In genomic region chr14:104732355-104732804, GRCh38 we compare ENCODE assay signal across 11 cellular contexts. TPM values are rescaled to one million over a fixed set of nuclear protein-coding genes. Genes with fewer than 3 reads are reported as not detected.
A peak's percentile ranks its signal among the peaks of the same experiment; 100 is the strongest.
DNase-seq lines count a peak whose midpoint lies in the region; ATAC-seq lines count a peak whose summit lies in the region.
"Had no signal": no experiment of that assay in that cellular context is flagged by ENCODE, and none has a peak within 500 bp of the region (broad histone marks: within the 10 kb centered on the region; RNA-seq: fewer than 3 reads in every experiment).

No MANE protein-coding gene starts in this region.

- no peak overlapping the region for H3K4me3 ChIP-seq in mesenchymal stem cell (ENCODE audit: insufficient read depth in 1 of 2, low read depth in 1 of 2, low read length in 2 of 2)
- no peak overlapping the region for H3K4me3 ChIP-seq in aorta (ENCODE audit: low read length in 2 of 2)

- intact Hi-C loops in aorta (cut with DNase I), result no loop called here

- H3K18ac ChIP-seq in mesenchymal stem cell (ENCODE audit: low read depth in 1 of 2, low read length in 2 of 2), result peak overlapping the region; percentile 9 to 25

- no peak overlapping the region for H3K9ac ChIP-seq in mesenchymal stem cell (ENCODE audit: low read length)

- H4K8ac ChIP-seq in mesenchymal stem cell (ENCODE audit: low read length), result no peak overlapping the region

- H2BK12ac ChIP-seq in mesenchymal stem cell (ENCODE audit: low read length in 2 of 2), result peak overlapping the region in 1 of 2 experiments; percentile 55

- H2AFZ ChIP-seq in mesenchymal stem cell (ENCODE audit: low read depth, low read length), result no peak overlapping the region

- H2AK5ac ChIP-seq in mesenchymal stem cell (ENCODE audit: low read length, severe bottlenecking), result no peak overlapping the region

- H3K79me1 ChIP-seq in mesenchymal stem cell (replicated peaks; ENCODE audit: low read length, poor library complexity, severe bottlenecking), result no peaks in the 10 kb centered on the region

- ATAC-seq in esophagus mucosa (peak; percentile 76), aorta (ENCODE audit: low FRiP score) (peak; percentile 53), HG03439 (IDR thresholded peaks at IDR 0.05; ENCODE audit: unreplicated experiment) (no peak)

- peak overlapping the region in 1 of 2 experiments; percentile 70 for H3K4ac ChIP-seq in mesenchymal stem cell (ENCODE audit: low read depth in 1 of 2, low read length in 2 of 2)

- H2BK120ac ChIP-seq in mesenchymal stem cell (ENCODE audit: low read depth, low read length), result peak overlapping the region; percentile 36

- H3K4me2 ChIP-seq in mesenchymal stem cell (ENCODE audit: low read length, poor library complexity, severe bottlenecking), result no peak overlapping the region

- H3K9me3 ChIP-seq in mesenchymal stem cell (ENCODE audit: control insufficient read depth, low read length) (no peaks in the 10 kb centered on the region), aorta (ENCODE audit: control insufficient read depth, low read length) (no peaks in the 10 kb centered on the region)

- H2BK5ac ChIP-seq in mesenchymal stem cell (ENCODE audit: low read depth, low read length, poor library complexity, severe bottlenecking), result no peak overlapping the region

- no peak overlapping the region for H3K14ac ChIP-seq in mesenchymal stem cell (ENCODE audit: low read length in 2 of 2)

- DNase-seq in NCI-H2029 (lab: John Stamatoyannopoulos, UW) (peak; percentile 33), NCI-H2029 treated with DMSO at 0.1 percent for 48 hours (lab: John Stamatoyannopoulos, UW) (no peak), mesenchymal stem cell (no peak), aorta (peak; percentile 81 to 92), cerebellum (ENCODE audit: low spot score) (no peak), AG08396 (ENCODE audit: low spot score) (no peak)
- DNase-seq: activated CD8-positive, alpha-beta memory T cell treated with anti-CD3 and anti-CD28 coated beads for 24 hours; DND-41; NCI-H2227 treated with DMSO at 0.1 percent for 48 hours had no signal

- WGBS in mesenchymal stem cell, result 91% methylated on average over 14 of the region's 14 CpGs
- WGBS in aorta, 2 donors, result 39 to 48% methylated on average over 14 of the region's 14 CpGs

- no peak overlapping the region for H2BK15ac ChIP-seq in mesenchymal stem cell (ENCODE audit: low read depth, poor library complexity, severe bottlenecking)

- H3K27me3 ChIP-seq in mesenchymal stem cell (ENCODE audit: control insufficient read depth in 1 of 2, insufficient read depth in 1 of 2, low read length in 2 of 2), result peaks cover 12 to 15% of the 10 kb centered on the region in 2 experiments
- H3K27me3 ChIP-seq in aorta (ENCODE audit: control insufficient read depth in 1 of 2, insufficient read depth in 2 of 2, low read length in 1 of 2), result no peaks in the 10 kb centered on the region

- H3K23ac ChIP-seq in mesenchymal stem cell (ENCODE audit: low read length in 2 of 2), result no peak overlapping the region

- H3K36me3 ChIP-seq in mesenchymal stem cell (ENCODE audit: control insufficient read depth in 1 of 2, insufficient read depth in 2 of 2, low read depth in 1 of 2, low read length in 2 of 2), result no peaks in the 10 kb centered on the region
- no peaks in the 10 kb centered on the region for H3K36me3 ChIP-seq in aorta (ENCODE audit: control insufficient read depth in 1 of 2, insufficient read depth in 2 of 2, low read length in 1 of 2)

- H4K91ac ChIP-seq in mesenchymal stem cell (ENCODE audit: low read length), result peak overlapping the region; percentile 41

- H3K27ac ChIP-seq in mesenchymal stem cell (ENCODE audit: low read length, poor library complexity, severe bottlenecking) (no peak overlapping the region), aorta (ENCODE audit: low read depth in 1 of 2, low read length in 2 of 2) (peak overlapping the region in 1 of 2 donors; percentile 91)

- H3K4me1 ChIP-seq in mesenchymal stem cell (ENCODE audit: control insufficient read depth, insufficient read depth, low read depth, low read length) (peaks cover 12% of the 10 kb centered on the region), aorta (ENCODE audit: control insufficient read depth in 1 of 2, insufficient read depth in 2 of 2, low read length in 2 of 2) (no peaks in the 10 kb centered on the region)

RNA-seq across cellular contexts. Expression of gene ADSS1, which starts 8.4 kb away (rescaled TPM):
- total RNA-seq in esophagus mucosa (5.7 TPM), aorta (10 to 100 TPM; 44.8 to 63.2 TPM), cerebellum (1.9 TPM)
- polyA plus RNA-seq in mesenchymal stem cell (2013, experiment 1 of 2), result 5.2 TPM
- 4.8 TPM for polyA plus RNA-seq in mesenchymal stem cell (2013, experiment 2 of 2)
- polyA plus RNA-seq in aorta, result 10 to 100 TPM; 25.0 to 80.2 TPM

RNA-seq across cellular contexts. Expression of gene SIVA1, which starts 20.6 kb away (rescaled TPM):
- total RNA-seq in esophagus mucosa, result 51.6 TPM
- polyA plus RNA-seq in mesenchymal stem cell (2013, experiment 1 of 2), result 68.6 TPM
- 73.5 TPM for polyA plus RNA-seq in mesenchymal stem cell (2013, experiment 2 of 2)
- 10 to 100 TPM; 74.3 to 83.0 TPM for total RNA-seq in aorta
- 100 to 1,000 TPM; 219 to 241 TPM for polyA plus RNA-seq in aorta
- total RNA-seq in cerebellum, result 16.9 TPM

RNA-seq across cellular contexts. Expression of gene INF2, which starts 43.0 kb away (rescaled TPM):
- 28.4 TPM for total RNA-seq in esophagus mucosa
- 59.1 TPM for polyA plus RNA-seq in mesenchymal stem cell (2013, experiment 1 of 2)
- polyA plus RNA-seq in mesenchymal stem cell (2013, experiment 2 of 2), result 55.9 TPM
- 100 to 1,000 TPM in 1 of 2 donors, 10 to 100 TPM in 1; 84.9 to 102 TPM for total RNA-seq in aorta
- 100 to 1,000 TPM in 1 of 2 donors, 10 to 100 TPM in 1; 31.9 to 185 TPM for polyA plus RNA-seq in aorta
- total RNA-seq in cerebellum, result 4.2 TPM

Comparison
In these comparisons a context has a peak if more than half of its experiments do, and no peak if none do; other contexts are left out.
1. DNase-seq: peak in NCI-H2029 (single experiment) and aorta (2 of 2); none in NCI-H2029 treated with DMSO at 0.1 percent for 48 hours (single experiment), mesenchymal stem cell (single experiment), cerebellum (single experiment) and AG08396 (single experiment).